ENCODE assay signal across 1 cellular context in the genomic region with DNA sequence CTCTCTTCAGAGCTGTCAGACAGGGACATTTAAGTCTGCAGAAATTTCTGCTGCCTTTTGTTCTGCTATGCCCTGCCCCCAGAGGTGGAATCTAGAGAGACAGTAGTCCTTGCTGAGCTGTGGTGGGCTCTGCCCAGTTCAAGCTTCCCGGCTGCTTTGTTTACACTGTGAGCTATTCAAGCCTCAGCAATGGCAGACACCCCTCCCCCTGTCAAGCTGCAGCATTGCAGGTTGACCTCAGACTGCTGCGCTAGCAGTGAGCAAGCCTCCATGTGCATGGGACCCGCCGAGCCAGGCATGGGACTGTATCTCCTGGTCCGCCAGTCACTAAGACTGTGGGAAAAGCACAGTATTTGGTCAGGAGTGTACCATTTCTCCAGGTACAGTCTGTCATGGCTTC. TPM values are rescaled to one million over a fixed set of nuclear protein-coding genes. Genes with fewer than 3 reads are reported as not detected.
"Had no signal": no experiment of that assay in that cellular context is flagged by ENCODE, and none has a peak within 500 bp of the region (broad histone marks: within the 10 kb centered on the region; RNA-seq: fewer than 3 reads in every experiment).

No MANE protein-coding gene starts in this region.

RNA-seq across cellular contexts. Expression of a gene that starts 53.6 kb away (rescaled TPM):
- total RNA-seq: endothelial cell of umbilical vein had no signal
